Comparison of ENCODE assay signal across 21 cellular contexts in the genomic region with DNA sequence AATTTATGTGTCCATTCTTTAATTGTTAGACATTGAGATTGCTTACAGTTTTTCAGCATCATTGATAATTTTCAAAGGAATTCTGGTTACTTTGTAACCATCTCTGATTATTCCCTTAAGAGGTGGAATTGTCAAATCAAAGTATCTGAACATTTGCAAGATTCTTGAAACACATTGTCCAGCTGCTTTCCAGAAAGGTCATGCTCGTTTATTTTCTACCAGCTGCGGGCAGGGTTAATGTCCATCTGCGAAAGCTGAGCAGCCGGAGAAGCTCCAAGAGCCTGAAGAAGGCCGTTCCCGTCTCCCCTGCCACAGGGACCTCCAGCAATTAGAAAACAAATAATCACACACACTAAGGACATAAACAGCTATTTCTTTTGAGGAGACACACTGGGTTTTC.
DNase-seq lines count a peak whose midpoint lies in the region; ATAC-seq and TF ChIP-seq lines count a peak whose summit lies in the region.
"Had no signal": no experiment of that assay in that cellular context is flagged by ENCODE, and none has a peak within 500 bp of the region (broad histone marks: within the 10 kb centered on the region; RNA-seq: fewer than 3 reads in every experiment).

No MANE protein-coding gene starts in this region.

- H3K4me3 Mint-ChIP-seq in naive thymus-derived CD8-positive, alpha-beta T cell: no peak overlapping the region
- H3K4me3 Mint-ChIP-seq: activated naive CD8-positive, alpha-beta T cell treated with anti-CD3 and anti-CD28 coated beads, Interleukin-2, amount 50 U/mL, for 24 hours; naive B cell had no signal

- H3K27ac Mint-ChIP-seq in naive thymus-derived CD8-positive, alpha-beta T cell: no peak overlapping the region
- H3K27ac Mint-ChIP-seq: activated naive CD8-positive, alpha-beta T cell treated with anti-CD3 and anti-CD28 coated beads, Interleukin-2, amount 50 U/mL, for 24 hours; naive B cell had no signal

- CTCF ChIA-PET in Panc1 (lab: Charles Lee): no interaction called here

- no peaks in the 10 kb centered on the region for H3K36me3 ChIP-seq in Panc1 (ENCODE audit: control insufficient read depth, insufficient read depth, low read length)
- no peaks in the 10 kb centered on the region for H3K36me3 ChIP-seq in muscle layer of colon (ENCODE audit: insufficient read depth, low read length)
- H3K36me3 ChIP-seq in subcutaneous abdominal adipose tissue (ENCODE audit: control insufficient read depth in 5 of 5, insufficient read depth in 5 of 5, low read length in 5 of 5): no peaks in the 10 kb centered on the region
- H3K36me3 ChIP-seq: SJCRH30 had no signal

- H3K9me3 Mint-ChIP-seq in naive thymus-derived CD8-positive, alpha-beta T cell: peaks cover 0 to 4% (median 1%) of the 10 kb centered on the region in 9 donors
- H3K9me3 Mint-ChIP-seq: activated naive CD8-positive, alpha-beta T cell treated with anti-CD3 and anti-CD28 coated beads, Interleukin-2, amount 50 U/mL, for 24 hours had no signal

- H3K9ac ChIP-seq in muscle layer of colon (ENCODE audit: low read length) (no peak overlapping the region), subcutaneous abdominal adipose tissue (ENCODE audit: low read length in 5 of 5) (no peak overlapping the region)

- no peaks in the 10 kb centered on the region for H3K27me3 ChIP-seq in Panc1 (ENCODE audit: control insufficient read depth, insufficient read depth, low read length)
- H3K27me3 ChIP-seq in muscle layer of colon (ENCODE audit: control insufficient read depth in 1 of 2, insufficient read depth in 2 of 2, low read length in 2 of 2): no peaks in the 10 kb centered on the region
- no peaks in the 10 kb centered on the region for H3K27me3 ChIP-seq in subcutaneous abdominal adipose tissue (ENCODE audit: control insufficient read depth in 5 of 5, insufficient read depth in 4 of 5, low read length in 5 of 5)
- H3K27me3 ChIP-seq: SJCRH30 had no signal

- no peak for ATAC-seq in Panc1
- no peak for ATAC-seq in naive thymus-derived CD8-positive, alpha-beta T cell
- ATAC-seq: activated naive CD8-positive, alpha-beta T cell treated with anti-CD3 and anti-CD28 coated beads, Interleukin-2, amount 50 U/mL, for 24 hours had no signal

- H3K27me3 Mint-ChIP-seq in naive thymus-derived CD8-positive, alpha-beta T cell: peaks cover 1 to 12% (median 6%) of the 10 kb centered on the region in 5 donors
- H3K27me3 Mint-ChIP-seq: activated naive CD8-positive, alpha-beta T cell treated with anti-CD3 and anti-CD28 coated beads, Interleukin-2, amount 50 U/mL, for 24 hours had no signal

- DNase-seq in Panc1 (ENCODE audit: low read depth, low spot score) (no peak), amniotic stem cell (lab: John Stamatoyannopoulos, UW) (no peak), cerebellar nuclear complex (lab: John Stamatoyannopoulos, UW) (no peak), 8988T (no peak)
- no peak for DNase-seq in naive thymus-derived CD8-positive, alpha-beta T cell
- DNase-seq: ACHN; activated effector memory CD4-positive, alpha-beta T cell treated with anti-CD3 and anti-CD28 coated beads, Interleukin-2, amount 50 U/mL, for 16 hours; activated naive CD8-positive, alpha-beta T cell treated with anti-CD3 and anti-CD28 coated beads, Interleukin-2, amount 50 U/mL, for 24 hours; GDM1; naive B cell; NCI-H1048; NCI-H187; NCI-H526 treated with DMSO at 0.1 percent for 48 hours; occipital lobe; retina; SJCRH30; stimulated activated CD4-positive, alpha-beta T cell treated with anti-CD3 and anti-CD28 coated beads, Interleukin-4, amount 100 ng/mL, for 4 hours; stimulated activated naive CD4-positive, alpha-beta T cell had no signal

- H3K27ac ChIP-seq in Panc1 (ENCODE audit: low read length): peak overlapping the region; percentile 74
- peak overlapping the region; percentile 93 for H3K27ac ChIP-seq in cingulate gyrus (ENCODE audit: low read depth, low read length)
- H3K27ac ChIP-seq in muscle layer of colon (ENCODE audit: low read depth, low read length): peak overlapping the region; percentile 46
- peak overlapping the region; percentile 26 for H3K27ac ChIP-seq in subcutaneous abdominal adipose tissue (ENCODE audit: low read depth, low read length)

- H3K9me3 ChIP-seq in Panc1 (ENCODE audit: control insufficient read depth, insufficient read depth, low read depth, low read length): no peaks in the 10 kb centered on the region
- H3K9me3 ChIP-seq in muscle layer of colon (ENCODE audit: low read length): no peaks in the 10 kb centered on the region
- no peaks in the 10 kb centered on the region for H3K9me3 ChIP-seq in subcutaneous abdominal adipose tissue (ENCODE audit: control insufficient read depth in 5 of 5, low read length in 5 of 5)
- H3K9me3 ChIP-seq: SJCRH30 had no signal

- intact Hi-C loops in Panc1 (cut with micrococcal nuclease; ENCODE audit: unreplicated experiment): no loop called here

- POLR2A ChIA-PET in Panc1 (lab: Charles Lee): no interaction called here
- POLR2A ChIA-PET in naive thymus-derived CD8-positive, alpha-beta T cell (lab: Charles Lee): no interaction called here

- H3K4me1 Mint-ChIP-seq in naive thymus-derived CD8-positive, alpha-beta T cell: no peaks in the 10 kb centered on the region
- H3K4me1 Mint-ChIP-seq: activated naive CD8-positive, alpha-beta T cell treated with anti-CD3 and anti-CD28 coated beads, Interleukin-2, amount 50 U/mL, for 24 hours; naive B cell had no signal

- H3K4me1 ChIP-seq in Panc1 (ENCODE audit: control insufficient read depth, insufficient read depth, low read length) (peaks cover 56% of the 10 kb centered on the region), muscle layer of colon (ENCODE audit: insufficient read depth, low read length) (peaks cover 25% of the 10 kb centered on the region), subcutaneous abdominal adipose tissue (ENCODE audit: control insufficient read depth in 5 of 5, insufficient read depth in 5 of 5, low read length in 5 of 5) (peaks cover 4 to 36% (median 28%) of the 10 kb centered on the region in 5 donors)

- BruUV-seq in Panc1 (replicated peaks; lab: Mats Ljungman, UMichigan): no TSS peak

- H3K4me3 ChIP-seq in Panc1 (ENCODE audit: low read depth in 2 of 2, low read length in 2 of 2) (no peak overlapping the region), muscle layer of colon (ENCODE audit: low read depth in 1 of 2, low read length in 2 of 2) (no peak overlapping the region), subcutaneous abdominal adipose tissue (ENCODE audit: low read depth in 1 of 5, low read length in 5 of 5) (no peak overlapping the region)
- H3K4me3 ChIP-seq: SJCRH30 had no signal

- TF ChIP-seq CTCF in Panc1 (IDR thresholded peaks at IDR 0.05): no peak

- no peaks in the 10 kb centered on the region for H3K36me3 Mint-ChIP-seq in naive thymus-derived CD8-positive, alpha-beta T cell

- in situ Hi-C loops in Panc1 (cut with HindIII; ENCODE audit: low pct_unique_long_range_greater_than_20kb, low sequenced_read_pairs): no loop called here

Comparison
In these comparisons a context has a peak if more than half of its experiments do, and no peak if none do; other contexts are left out.
1. H3K27ac ChIP-seq: peak in every context shown above with its lines; median percentile 93 in cingulate gyrus; 74 in Panc1; 46 in muscle layer of colon; 26 in subcutaneous abdominal adipose tissue.